ENCODE assay signal across 12 cellular contexts in genomic region chr11:34346551-34346950, GRCh38. TPM values are rescaled to one million over a fixed set of nuclear protein-coding genes. Genes with fewer than 3 reads are reported as not detected.
A peak's percentile ranks its signal among the peaks of the same experiment; 100 is the strongest.
DNase-seq lines count a peak whose midpoint lies in the region; ATAC-seq and TF ChIP-seq lines count a peak whose summit lies in the region.
"Had no signal": no experiment of that assay in that cellular context is flagged by ENCODE, and none has a peak within 500 bp of the region (broad histone marks: within the 10 kb centered on the region; RNA-seq: fewer than 3 reads in every experiment).

No MANE protein-coding gene starts in this region.

- intact Hi-C loops in left lung (cut with DNase I) (no loop called here), tibial artery (cut with DNase I; ENCODE audit: low total_unique reads) (no loop called here)

- H3K27ac ChIP-seq in left lung, result peak overlapping the region in 1 of 2 donors; percentile 8
- peak overlapping the region; percentile 81 to 90 for H3K27ac ChIP-seq in tibial artery

- H3K36me3 ChIP-seq in left lung, result no peaks in the 10 kb centered on the region
- no peaks in the 10 kb centered on the region for H3K36me3 ChIP-seq in tibial artery

- H3K36me3 Mint-ChIP-seq in chondrocyte (ENCODE audit: low read depth), result no peaks in the 10 kb centered on the region

- peaks cover 67% of the 10 kb centered on the region for H3K4me1 Mint-ChIP-seq in chondrocyte (ENCODE audit: low read depth)

- no peaks in the 10 kb centered on the region for H3K27me3 ChIP-seq in left lung
- H3K27me3 ChIP-seq in tibial artery, result no peaks in the 10 kb centered on the region

- no peaks in the 10 kb centered on the region for H3K9me3 ChIP-seq in left lung
- no peaks in the 10 kb centered on the region for H3K9me3 ChIP-seq in tibial artery

- TF ChIP-seq CTCF in chondrocyte (IDR thresholded peaks at IDR 0.05) (no peak), left lung (IDR thresholded peaks at IDR 0.05) (no peak), tibial artery (IDR thresholded peaks at IDR 0.05) (no peak)

- DNase-seq in LHCN-M2 (ENCODE audit: low read depth) (peak; percentile 81), chondrocyte (ENCODE audit: low spot score) (no peak), left lung (no peak), tibial artery (peak; percentile 53 to 82), CD1c-positive myeloid dendritic cell (ENCODE audit: extremely low spot score) (no peak), mesenteric fat pad (ENCODE audit: low spot score) (no peak), cerebellar cortex (ENCODE audit: low spot score) (no peak)
- DNase-seq: activated CD8-positive, alpha-beta memory T cell treated with anti-CD3 and anti-CD28 coated beads, Interleukin-2, amount 50 U/mL, for 4 hours; DMS 273 treated with DMSO at 0.1 percent for 48 hours had no signal

- no peak overlapping the region for H3K4me3 Mint-ChIP-seq in chondrocyte (ENCODE audit: unreplicated experiment)
- H3K4me3 Mint-ChIP-seq: stimulated activated memory B cell treated with anti-CD40 and anti-IgM and Interleukin-4, amounts not matched to agents 10 μg/mL and 1 μg/mL and 100 μg/mL, for 72 hours; T-helper 2 cell treated with Interferon-gamma antibody and Interleukin-4, amounts not matched to agents 5 μg/mL and 100 μg/mL, for 36 hours had no signal

- H3K4me1 ChIP-seq in left lung, result peaks cover 6 to 18% of the 10 kb centered on the region in 2 donors
- H3K4me1 ChIP-seq in tibial artery, result peaks cover 0 to 88% (median 55%) of the 10 kb centered on the region in 4 donors

- peak overlapping the region; percentile 85 for H3K27ac Mint-ChIP-seq in chondrocyte (ENCODE audit: unreplicated experiment)
- H3K27ac Mint-ChIP-seq: stimulated activated memory B cell treated with anti-CD40 and anti-IgM and Interleukin-4, amounts not matched to agents 10 μg/mL and 1 μg/mL and 100 μg/mL, for 72 hours; T-helper 2 cell treated with Interferon-gamma antibody and Interleukin-4, amounts not matched to agents 5 μg/mL and 100 μg/mL, for 36 hours had no signal

- H3K9me3 Mint-ChIP-seq in chondrocyte (ENCODE audit: low read depth), result no peaks in the 10 kb centered on the region
- H3K9me3 Mint-ChIP-seq: stimulated activated memory B cell treated with anti-CD40 and anti-IgM and Interleukin-4, amounts not matched to agents 10 μg/mL and 1 μg/mL and 100 μg/mL, for 72 hours; T-helper 2 cell treated with Interferon-gamma antibody and Interleukin-4, amounts not matched to agents 5 μg/mL and 100 μg/mL, for 36 hours had no signal

- no peak overlapping the region for H3K4me3 ChIP-seq in left lung
- peak overlapping the region in 1 of 2 donors; percentile 20 for H3K4me3 ChIP-seq in tibial artery

- peaks cover 2% of the 10 kb centered on the region for H3K27me3 Mint-ChIP-seq in chondrocyte (ENCODE audit: low read depth)
- H3K27me3 Mint-ChIP-seq: stimulated activated memory B cell treated with anti-CD40 and anti-IgM and Interleukin-4, amounts not matched to agents 10 μg/mL and 1 μg/mL and 100 μg/mL, for 72 hours had no signal

- ATAC-seq in left lung, result peak; percentile 55
- no peak for ATAC-seq in GM18519 (IDR thresholded peaks at IDR 0.05; ENCODE audit: low FRiP score, unreplicated experiment)
- ATAC-seq: stimulated activated memory B cell treated with anti-CD40 and anti-IgM and Interleukin-4, amounts not matched to agents 10 μg/mL and 1 μg/mL and 100 μg/mL, for 72 hours had no signal

RNA-seq across cellular contexts. Expression of gene ABTB2, which starts 11.3 kb away (rescaled TPM):
- 1.3 and 1.5 TPM in 2 replicates for total RNA-seq in LHCN-M2 (2014; rRNA removed)
- polyA plus RNA-seq in LHCN-M2 (2012), result 4.1 TPM
- 2.2 to 3.1 TPM (median 3.1 TPM) in 3 replicates for total RNA-seq in chondrocyte
- total RNA-seq in left lung, result 1 to 10 TPM; 2.4 to 6.9 TPM
- 6.1 TPM for total RNA-seq in mesenteric fat pad

Comparison
In these comparisons a context has a peak if more than half of its experiments do, and no peak if none do; other contexts are left out.
1. DNase-seq: peak in LHCN-M2 (single experiment) and tibial artery (2 of 2); none in chondrocyte (single experiment), left lung (0 of 2), CD1c-positive myeloid dendritic cell (single experiment), mesenteric fat pad (single experiment) and cerebellar cortex (single experiment).